Comparison of ENCODE assay signal across 1 cellular context in the genomic region with DNA sequence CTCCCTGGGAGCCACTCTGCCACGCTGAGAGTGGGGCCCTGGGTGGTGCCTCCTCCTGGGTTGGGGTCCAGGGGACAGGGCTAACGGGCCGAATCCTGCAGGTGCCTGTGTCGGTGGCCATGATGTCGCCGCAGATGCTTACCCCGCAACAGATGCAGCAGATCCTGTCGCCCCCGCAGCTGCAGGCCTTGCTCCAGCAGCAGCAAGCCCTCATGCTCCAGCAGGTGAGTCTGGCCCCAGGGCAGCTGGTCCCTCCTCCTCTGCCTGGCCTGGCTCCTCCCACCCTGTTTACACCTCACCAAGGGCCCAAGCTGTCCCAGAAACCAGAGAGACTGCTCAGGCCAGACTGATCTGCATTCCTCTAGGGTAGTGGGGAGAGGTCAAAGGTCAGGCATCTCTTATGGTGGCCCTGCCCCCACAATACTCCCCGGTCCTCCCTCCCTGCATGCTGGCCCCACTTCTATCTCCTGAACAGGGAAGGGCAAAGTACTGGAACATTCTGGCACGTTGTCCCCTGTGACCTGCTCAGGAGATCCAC.
TF ChIP-seq lines count a peak whose summit lies in the region.

No MANE protein-coding gene starts in this region.

TF ChIP-seq in HCT116, 20 proteins besides CTCF, POLR2A, EP300 and RAD21 (continued from another document):
- TF ChIP-seq, protein P1, sequence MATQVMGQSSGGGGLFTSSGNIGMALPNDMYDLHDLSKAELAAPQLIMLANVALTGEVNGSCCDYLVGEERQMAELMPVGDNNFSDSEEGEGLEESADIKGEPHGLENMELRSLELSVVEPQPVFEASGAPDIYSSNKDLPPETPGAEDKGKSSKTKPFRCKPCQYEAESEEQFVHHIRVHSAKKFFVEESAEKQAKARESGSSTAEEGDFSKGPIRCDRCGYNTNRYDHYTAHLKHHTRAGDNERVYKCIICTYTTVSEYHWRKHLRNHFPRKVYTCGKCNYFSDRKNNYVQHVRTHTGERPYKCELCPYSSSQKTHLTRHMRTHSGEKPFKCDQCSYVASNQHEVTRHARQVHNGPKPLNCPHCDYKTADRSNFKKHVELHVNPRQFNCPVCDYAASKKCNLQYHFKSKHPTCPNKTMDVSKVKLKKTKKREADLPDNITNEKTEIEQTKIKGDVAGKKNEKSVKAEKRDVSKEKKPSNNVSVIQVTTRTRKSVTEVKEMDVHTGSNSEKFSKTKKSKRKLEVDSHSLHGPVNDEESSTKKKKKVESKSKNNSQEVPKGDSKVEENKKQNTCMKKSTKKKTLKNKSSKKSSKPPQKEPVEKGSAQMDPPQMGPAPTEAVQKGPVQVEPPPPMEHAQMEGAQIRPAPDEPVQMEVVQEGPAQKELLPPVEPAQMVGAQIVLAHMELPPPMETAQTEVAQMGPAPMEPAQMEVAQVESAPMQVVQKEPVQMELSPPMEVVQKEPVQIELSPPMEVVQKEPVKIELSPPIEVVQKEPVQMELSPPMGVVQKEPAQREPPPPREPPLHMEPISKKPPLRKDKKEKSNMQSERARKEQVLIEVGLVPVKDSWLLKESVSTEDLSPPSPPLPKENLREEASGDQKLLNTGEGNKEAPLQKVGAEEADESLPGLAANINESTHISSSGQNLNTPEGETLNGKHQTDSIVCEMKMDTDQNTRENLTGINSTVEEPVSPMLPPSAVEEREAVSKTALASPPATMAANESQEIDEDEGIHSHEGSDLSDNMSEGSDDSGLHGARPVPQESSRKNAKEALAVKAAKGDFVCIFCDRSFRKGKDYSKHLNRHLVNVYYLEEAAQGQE (IDR thresholded peaks at IDR 0.05; ENCODE audit: low read depth), result no peak
- no peak for TF ChIP-seq CBX3 (IDR thresholded peaks at IDR 0.05; ENCODE audit: low read depth)
- no peak for TF ChIP-seq FOSL1 (IDR thresholded peaks at IDR 0.05; ENCODE audit: low read depth)
